8 cellular contexts compared by ENCODE assay signal in the genomic region with DNA sequence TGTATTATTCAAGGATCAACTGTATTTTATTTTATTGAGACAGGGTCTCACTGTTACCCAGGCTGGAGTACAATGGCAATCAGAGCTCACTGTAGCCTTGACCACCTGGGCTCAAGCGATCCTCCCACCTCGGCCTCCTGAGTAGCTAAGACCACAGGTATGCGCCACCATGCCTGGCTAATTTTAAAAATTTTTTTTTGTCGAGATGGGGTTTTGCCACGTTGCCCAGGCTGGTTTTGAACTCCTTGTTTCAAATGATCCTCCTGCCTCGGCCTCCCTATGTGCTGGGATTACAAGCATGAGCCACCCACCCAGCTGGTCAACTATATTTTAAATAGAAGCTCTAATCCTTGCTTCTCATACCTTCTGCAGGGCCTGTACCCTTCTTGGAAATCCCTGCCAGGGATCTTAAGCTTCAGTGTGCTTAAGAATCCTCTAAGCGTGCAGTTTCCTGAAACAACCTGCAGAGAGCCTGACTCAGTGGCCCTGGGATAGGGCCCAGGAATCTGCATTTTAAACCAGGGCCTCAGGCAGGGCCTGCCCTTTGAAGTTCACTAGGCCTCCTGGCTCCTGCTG. TPM values are rescaled to one million over a fixed set of nuclear protein-coding genes. Genes with fewer than 3 reads are reported as not detected.
DNase-seq lines count a peak whose midpoint lies in the region; ATAC-seq and TF ChIP-seq lines count a peak whose summit lies in the region.

No MANE protein-coding gene starts in this region.

- H3K4me1 ChIP-seq in adrenal gland (replicated peaks in 1 of 2) (peaks cover 26 to 59% of the 10 kb centered on the region in 2 donors), muscle layer of duodenum (ENCODE audit: control insufficient read depth in 1 of 2, insufficient read depth in 2 of 2, low read length in 2 of 2) (peaks cover 30 to 70% of the 10 kb centered on the region in 2 donors)

- TF ChIP-seq POLR2A in adrenal gland (IDR thresholded peaks at IDR 0.05): no peak

- DNase-seq in stimulated activated naive CD8-positive, alpha-beta T cell treated with anti-CD3 and anti-CD28 coated beads, Interleukin-15, Interleukin-2, amounts not matched to agents 100 U/mL and 50 U/mL, for 24 hours: no peak
- DNase-seq in adrenal gland (no peak), left lobe of liver (ENCODE audit: low spot score) (no peak), HPDE6-E6E7 (ENCODE audit: extremely low spot score) (no peak), NCI-H1048 (lab: John Stamatoyannopoulos, UW) (no peak), T1000 (lab: John Stamatoyannopoulos, UW) (no peak)

- peak overlapping the region in 1 of 4 donors; percentile 25 for H3K4me3 ChIP-seq in adrenal gland
- peak overlapping the region; percentile 2 to 26 for H3K4me3 ChIP-seq in muscle layer of duodenum (ENCODE audit: low read depth in 1 of 2, low read length in 2 of 2)

- ATAC-seq in stimulated activated naive CD8-positive, alpha-beta T cell treated with anti-CD3 and anti-CD28 coated beads, Interleukin-15, Interleukin-2, amounts not matched to agents 100 U/mL and 50 U/mL, for 24 hours: no peak
- ATAC-seq in left lobe of liver: no peak

- H3K9me3 ChIP-seq in adrenal gland (replicated peaks in 1 of 3) (no peaks in the 10 kb centered on the region), muscle layer of duodenum (ENCODE audit: control insufficient read depth in 1 of 2, low read length in 2 of 2) (no peaks in the 10 kb centered on the region)

- peaks cover 67% of the 10 kb centered on the region for H3K4me1 Mint-ChIP-seq in stimulated activated naive CD8-positive, alpha-beta T cell treated with anti-CD3 and anti-CD28 coated beads, Interleukin-15, Interleukin-2, amounts not matched to agents 100 ng/mL and 50 ng/mL, for 24 hours (ENCODE audit: low read depth)

- WGBS in adrenal gland, 4 donors: 79 to 88% (median 83%) methylated on average over 7 of the region's 7 CpGs

- H3K27ac Mint-ChIP-seq in stimulated activated naive CD8-positive, alpha-beta T cell treated with anti-CD3 and anti-CD28 coated beads, Interleukin-15, Interleukin-2, amounts not matched to agents 100 ng/mL and 50 ng/mL, for 24 hours: peak overlapping the region; percentile 98

- peak overlapping the region in 4 of 5 donors; percentile 55 to 93 (median 80) for H3K27ac ChIP-seq in adrenal gland
- H3K27ac ChIP-seq in muscle layer of duodenum (ENCODE audit: low read length): peak overlapping the region; percentile 93

- no peaks in the 10 kb centered on the region for H3K9me3 Mint-ChIP-seq in stimulated activated naive CD8-positive, alpha-beta T cell treated with anti-CD3 and anti-CD28 coated beads, Interleukin-15, Interleukin-2, amounts not matched to agents 100 ng/mL and 50 ng/mL, for 24 hours

- no peaks in the 10 kb centered on the region for H3K27me3 Mint-ChIP-seq in stimulated activated naive CD8-positive, alpha-beta T cell treated with anti-CD3 and anti-CD28 coated beads, Interleukin-15, Interleukin-2, amounts not matched to agents 100 ng/mL and 50 ng/mL, for 24 hours

- H3K36me3 ChIP-seq in adrenal gland (replicated peaks in 1 of 2) (peaks cover 0 to 11% of the 10 kb centered on the region in 2 donors), muscle layer of duodenum (ENCODE audit: control insufficient read depth in 1 of 2, insufficient read depth in 2 of 2, low read length in 2 of 2) (peaks cover 4 to 10% of the 10 kb centered on the region in 2 donors)

- intact Hi-C loops in adrenal gland (cut with DNase I): no loop called here

- peaks cover 72% of the 10 kb centered on the region for H3K36me3 Mint-ChIP-seq in stimulated activated naive CD8-positive, alpha-beta T cell treated with anti-CD3 and anti-CD28 coated beads, Interleukin-15, Interleukin-2, amounts not matched to agents 100 ng/mL and 50 ng/mL, for 24 hours (ENCODE audit: low read depth)

- H3K27me3 ChIP-seq in adrenal gland (no peaks in the 10 kb centered on the region), muscle layer of duodenum (ENCODE audit: low read depth, low read length) (no peaks in the 10 kb centered on the region)

- no peak for TF ChIP-seq CTCF in adrenal gland (IDR thresholded peaks at IDR 0.05)

- H3K4me3 Mint-ChIP-seq in stimulated activated naive CD8-positive, alpha-beta T cell treated with anti-CD3 and anti-CD28 coated beads, Interleukin-15, Interleukin-2, amounts not matched to agents 100 ng/mL and 50 ng/mL, for 24 hours: peak overlapping the region; percentile 89

RNA-seq across cellular contexts. Expression of gene AKNA, which starts 2.9 kb away (rescaled TPM):
- 10 to 100 TPM in 6 of 8 donors, 1 to 10 TPM in 2; 7.5 to 20.0 (median 15.9) TPM for total RNA-seq in adrenal gland
- 10 to 100 TPM in 2 of 3 donors, 1 to 10 TPM in 1; 4.8 to 37.3 (median 20.3) TPM for polyA plus RNA-seq in adrenal gland
- 7.3 TPM for total RNA-seq in left lobe of liver

RNA-seq across cellular contexts. Expression of gene ORM2, which starts 55.3 kb away (rescaled TPM):
- 1 to 10 TPM in 4 of 8 donors, under 1 TPM in 1, not detected in 3; 0.60 to 6.8 (median 1.8) TPM for total RNA-seq in adrenal gland
- 10 to 100 TPM in 1 of 3 donors, 1 to 10 TPM in 1, under 1 TPM in 1; 0.88 to 16.2 (median 1.3) TPM for polyA plus RNA-seq in adrenal gland
- total RNA-seq in left lobe of liver: 4,103 TPM

Comparison
In these comparisons a context has a peak if more than half of its experiments do, and no peak if none do; other contexts are left out.
1. RNA of gene ORM2, which starts 55.3 kb away (total RNA-seq): 4,103 TPM in left lobe of liver (single experiment); 0.60 to 6.8 TPM in adrenal gland; every median in the first group is over 100 times any median in the second.